8 cellular contexts compared by ENCODE assay signal in the genomic region with DNA sequence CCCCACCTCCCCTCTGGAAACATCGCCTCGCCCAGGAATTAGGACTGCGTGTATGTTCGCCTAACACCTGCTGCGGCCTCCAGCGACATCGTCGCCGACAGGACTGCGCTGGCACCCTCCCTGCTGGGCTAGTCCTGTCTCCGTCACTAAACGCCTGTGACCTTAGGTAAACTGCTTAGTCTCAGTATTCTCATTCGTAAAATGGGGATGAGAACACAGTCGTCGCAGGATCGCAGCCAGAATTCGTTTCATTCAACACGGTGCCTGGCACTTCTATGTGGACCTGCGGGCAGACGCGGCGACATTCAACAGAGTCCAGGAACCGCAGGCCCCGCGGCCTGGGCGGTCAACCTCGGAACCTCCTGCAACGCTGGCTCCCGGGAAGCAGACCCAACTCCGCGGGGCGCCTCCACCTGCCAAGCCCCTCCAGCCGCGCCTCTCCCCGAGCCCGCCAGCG. TPM values are rescaled to one million over a fixed set of nuclear protein-coding genes. Genes with fewer than 3 reads are reported as not detected.
DNase-seq lines count a peak whose midpoint lies in the region; FAIRE-seq and TF ChIP-seq lines count a peak whose summit lies in the region.

No MANE protein-coding gene starts in this region.

- H3K27ac Mint-ChIP-seq in HFFc6, result peak overlapping the region; percentile 46

- WGBS in spleen, 5 donors, result 2 to 6% (median 2%) methylated on average over 13 to 37 of the region's 37 CpGs

- H3K27ac ChIP-seq in caudate nucleus (ENCODE audit: low read depth, low read length) (peak overlapping the region; percentile 82), kidney (ENCODE audit: low read depth in 2 of 2, low read length in 2 of 2) (peak overlapping the region; percentile 98), spleen (peak overlapping the region; percentile 69 to 95 (median 90))

- H3K36me3 ChIP-seq in kidney (ENCODE audit: control insufficient read depth in 1 of 2, insufficient read depth in 2 of 2, low read length in 2 of 2) (no peaks in the 10 kb centered on the region), spleen (no peaks in the 10 kb centered on the region)

- CTCF ChIA-PET in GM10248 (lab: Yijun Ruan, JAX), result interaction anchor here (1.6 kb wide), 1 partner anchor 11 kb away, joined by 3 read pairs; no protein-coding TSS in a partner anchor

- H3K27me3 Mint-ChIP-seq in HFFc6 (ENCODE audit: insufficient read depth), result no peaks in the 10 kb centered on the region; the same call in none of the 2 replicates

- H3K9me3 ChIP-seq in kidney (ENCODE audit: control insufficient read depth in 1 of 2, low read length in 2 of 2) (no peaks in the 10 kb centered on the region), spleen (no peaks in the 10 kb centered on the region)

- H3K4me3 Mint-ChIP-seq in HFFc6, result peak overlapping the region; percentile 92

- TF ChIP-seq CTCF in GM10248 (IDR thresholded peaks at IDR 0.05; ENCODE audit: control extremely low read depth, extremely low read depth, low read depth, missing control alignments), result no peak
- TF ChIP-seq CTCF in HFFc6 (IDR thresholded peaks at IDR 0.05), result no peak
- TF ChIP-seq CTCF in kidney (IDR thresholded peaks at IDR 0.05; ENCODE audit: borderline replicate concordance, extremely low read depth, insufficient read depth), result no peak
- no peak for TF ChIP-seq CTCF in spleen (IDR thresholded peaks at IDR 0.05 in 8 of 11, conservative IDR thresholded peaks at IDR 0.05 in 3 of 11)

- POLR2A ChIA-PET in GM10248 (lab: Yijun Ruan, JAX), result interaction anchor here (0.6 to 0.7 kb wide), 3 partner anchors 24 to 1078 kb away, joined by 3 to 4 read pairs (median 3); no protein-coding TSS in a partner anchor

- TF ChIP-seq POLR2A in spleen (IDR thresholded peaks at IDR 0.05), result no peak

- peaks cover 14 to 22% of the 10 kb centered on the region in 2 donors for H3K4me1 ChIP-seq in kidney (ENCODE audit: control insufficient read depth in 1 of 2, insufficient read depth in 1 of 2, low read depth in 1 of 2, low read length in 2 of 2)
- peaks cover 10 to 34% (median 18%) of the 10 kb centered on the region in 6 donors for H3K4me1 ChIP-seq in spleen

- DNase-seq in GM10248 (ENCODE audit: extremely low spot score) (peak; percentile 39), HFFc6 (no peak), RKO (ENCODE audit: low spot score) (peak; percentile 62), caudate nucleus (lab: John Stamatoyannopoulos, UW) (peak in 32 of 61 donors; percentile 6 to 73 (median 43)), kidney (no peak), spleen (peak; percentile 88), T1000 (lab: John Stamatoyannopoulos, UW) (no peak), activated gamma-delta T cell (lab: John Stamatoyannopoulos, UW) (no peak)

- intact Hi-C loops in kidney (cut with DNase I), result no loop called here
- intact Hi-C loops in spleen (cut with DNase I; ENCODE audit: low total_unique reads), result loop anchor here (5.0 kb wide), 1 partner anchor 42 kb away; a partner anchor contains a TSS

- no peaks in the 10 kb centered on the region for H3K9me3 Mint-ChIP-seq in HFFc6

- FAIRE-seq in kidney (lab: Jason Lieb, UNC), result no peak

- H3K9ac ChIP-seq in kidney (ENCODE audit: low read length in 2 of 2), result peak overlapping the region; percentile 52 to 100

- peaks cover 1% of the 10 kb centered on the region; the same call in 1 of the 2 replicates for H3K36me3 Mint-ChIP-seq in HFFc6 (ENCODE audit: low read depth)

- H3K27me3 ChIP-seq in spleen (replicated peaks in 1 of 7), result no peaks in the 10 kb centered on the region

- peaks cover 28% of the 10 kb centered on the region for H3K4me1 Mint-ChIP-seq in HFFc6 (ENCODE audit: low read depth)

- H3K4me3 ChIP-seq in kidney (ENCODE audit: low read length in 2 of 2) (peak overlapping the region; percentile 89 to 96), spleen (peak overlapping the region; percentile 71 to 94 (median 81))

RNA-seq across cellular contexts. Expression of a gene that starts 0.5 kb away (rescaled TPM):
- total RNA-seq in HFFc6 (2021; fragmentation: NEBNext Ultra II Directional; extraction: Animal tissue kit (Norgen Biotek cat#: 25700)), result 10 to 100 TPM; 10.9 to 13.2 (median 12.0) TPM
- total RNA-seq in kidney (130 TPM), spleen (10 to 100 TPM; 18.4 to 46.5 (median 35.9) TPM)
- polyA plus RNA-seq in kidney (ENCODE audit: insufficient read depth, low read depth, low replicate concordance) (462 TPM), spleen (10 to 100 TPM; 13.5 to 23.6 (median 21.1) TPM)

RNA-seq across cellular contexts. Expression of a gene that starts 41.8 kb away (rescaled TPM):
- total RNA-seq in HFFc6 (2021; fragmentation: NEBNext Ultra II Directional; extraction: Animal tissue kit (Norgen Biotek cat#: 25700)), result 1 to 10 TPM; 8.2 to 9.5 (median 9.0) TPM
- total RNA-seq in kidney (30.3 TPM), spleen (10 to 100 TPM in 6 of 7 donors, 1 to 10 TPM in 1; 8.8 to 25.5 (median 17.3) TPM)
- polyA plus RNA-seq in kidney (ENCODE audit: insufficient read depth, low read depth, low replicate concordance) (20.2 TPM), spleen (1 to 10 TPM; 7.7 to 9.2 (median 8.3) TPM)

Comparison
In these comparisons a context has a peak if more than half of its experiments do, and no peak if none do; other contexts are left out.
1. DNase-seq: peak in GM10248 (single experiment), RKO (single experiment), caudate nucleus (32 of 61) and spleen (single experiment); none in HFFc6 (single experiment), kidney (single experiment), T1000 (single experiment) and activated gamma-delta T cell (single experiment).
2. Peak in every context shown above with its lines, with median percentiles within 50 percentile points of each other: H3K27ac ChIP-seq.